ENCODE assay signal across 23 cellular contexts in genomic region chr2:234858134-234858533, GRCh38.
"Had no signal": no experiment of that assay in that cellular context is flagged by ENCODE, and none has a peak within 500 bp of the region (broad histone marks: within the 10 kb centered on the region; RNA-seq: fewer than 3 reads in every experiment).

No MANE protein-coding gene starts in this region.

- ATAC-seq: effector memory CD8-positive, alpha-beta T cell; gastroesophageal sphincter; left lobe of liver; natural killer cell; pancreas; right cardiac atrium; stimulated activated memory B cell treated with anti-CD40 and anti-IgM and Interleukin-4, amounts not matched to agents 10 μg/mL and 1 μg/mL and 100 μg/mL, for 72 hours had no signal

- H3K4me1 ChIP-seq: upper lobe of left lung had no signal

- H3K4me3 ChIP-seq: esophagus squamous epithelium, gastroesophageal sphincter, pancreas, tibial artery, upper lobe of left lung, vagina had no signal

- H3K4me1 Mint-ChIP-seq: stimulated activated memory B cell treated with anti-CD40 and anti-IgM and Interleukin-4, amounts not matched to agents 10 μg/mL and 1 μg/mL and 100 μg/mL, for 72 hours had no signal

- H3K27ac Mint-ChIP-seq: effector memory CD8-positive, alpha-beta T cell; natural killer cell; progenitor cell of endocrine pancreas; stimulated activated memory B cell treated with anti-CD40 and anti-IgM and Interleukin-4, amounts not matched to agents 10 μg/mL and 1 μg/mL and 100 μg/mL, for 72 hours; stimulated activated naive CD8-positive, alpha-beta T cell treated with anti-CD3 and anti-CD28 coated beads, Interleukin-15, Interleukin-2, amounts not matched to agents 100 ng/mL and 50 ng/mL, for 24 hours had no signal

- H3K4me3 Mint-ChIP-seq: effector memory CD8-positive, alpha-beta T cell; mesothelial cell of epicardium; natural killer cell; neural crest cell; stimulated activated memory B cell treated with anti-CD40 and anti-IgM and Interleukin-4, amounts not matched to agents 10 μg/mL and 1 μg/mL and 100 μg/mL, for 72 hours; stimulated activated naive CD8-positive, alpha-beta T cell treated with anti-CD3 and anti-CD28 coated beads, Interleukin-15, Interleukin-2, amounts not matched to agents 100 ng/mL and 50 ng/mL, for 24 hours had no signal

- H3K9me3 Mint-ChIP-seq: effector memory CD8-positive, alpha-beta T cell; natural killer cell; stimulated activated naive CD8-positive, alpha-beta T cell treated with anti-CD3 and anti-CD28 coated beads, Interleukin-15, Interleukin-2, amounts not matched to agents 100 ng/mL and 50 ng/mL, for 24 hours had no signal

- DNase-seq: effector memory CD8-positive, alpha-beta T cell; esophagus squamous epithelium; foreskin fibroblast; glutamatergic neuron; mammary epithelial cell; natural killer cell; occipital lobe; pancreas; right cardiac atrium; stimulated activated CD4-positive, alpha-beta T cell treated with anti-CD3 and anti-CD28 coated beads, Interleukin-15, amount 100 ng/mL, for 24 hours; stimulated activated CD4-positive, alpha-beta T cell treated with anti-CD3 and anti-CD28 coated beads, Interleukin-1b, Interleukin-23, amount 100 ng/mL, for 48 hours; stimulated activated CD4-positive, alpha-beta T cell treated with anti-CD3 and anti-CD28 coated beads, Interleukin-4, amount 100 ng/mL, for 24 hours; tibial artery; upper lobe of left lung had no signal

- H3K9me3 ChIP-seq: esophagus squamous epithelium, gastroesophageal sphincter, pancreas, tibial artery, upper lobe of left lung, vagina had no signal

- H3K36me3 Mint-ChIP-seq: mesothelial cell of epicardium, natural killer cell had no signal

- H3K27me3 ChIP-seq: esophagus squamous epithelium, gastroesophageal sphincter, pancreas, tibial artery, upper lobe of left lung, vagina had no signal

- H3K27ac ChIP-seq: epithelial cell of prostate, esophagus squamous epithelium, gastroesophageal sphincter, pancreas, tibial artery, upper lobe of left lung, vagina had no signal

- H3K36me3 ChIP-seq: esophagus squamous epithelium, gastroesophageal sphincter, pancreas, tibial artery, upper lobe of left lung, vagina had no signal
